In genomic region chr17:58658804-58659713, GRCh38 we compare ENCODE assay signal across 8 cellular contexts. TPM values are rescaled to one million over a fixed set of nuclear protein-coding genes. Genes with fewer than 3 reads are reported as not detected.
DNase-seq lines count a peak whose midpoint lies in the region; TF ChIP-seq lines count a peak whose summit lies in the region.

No MANE protein-coding gene starts in this region.

- TF ChIP-seq CTCF in GM20000 (IDR thresholded peaks at IDR 0.05; ENCODE audit: extremely low read depth, missing control alignments), result no peak

- H3K27me3 ChIP-seq in NT2/D1 (ENCODE audit: insufficient read depth, insufficient read length) (no peaks in the 10 kb centered on the region), mononuclear cell (ENCODE audit: insufficient read depth, low read length) (no peaks in the 10 kb centered on the region)

- peak overlapping the region; percentile 73 for H3K9ac ChIP-seq in NT2/D1 (ENCODE audit: insufficient read length, low read depth)

- H3K27ac ChIP-seq in epithelial cell of prostate, result peak overlapping the region; percentile 79

- H3K4me3 ChIP-seq in NT2/D1 (ENCODE audit: insufficient read length, low read depth), result no peak overlapping the region
- H3K4me3 ChIP-seq in mononuclear cell (ENCODE audit: low read length), result peak overlapping the region; percentile 29

- H3K36me3 ChIP-seq in NT2/D1 (ENCODE audit: insufficient read depth, insufficient read length, low read length), result no peaks in the 10 kb centered on the region

- DNase-seq in CMK (ENCODE audit: low read depth) (peak; percentile 85), GM20000 (ENCODE audit: low spot score) (peak; percentile 84), HUDEP-2 (lab: John Stamatoyannopoulos, UW; ENCODE audit: unreplicated experiment in 76 of 76) (peak in 75 of 76 experiments; percentile 13 to 97 (median 78)), NT2/D1 (ENCODE audit: low read depth, low spot score) (peak; percentile 78), activated T-cell treated with anti-CD3 and anti-CD28 coated beads for 1 hour (ENCODE audit: low read depth) (peak; percentile 51), epithelial cell of prostate (ENCODE audit: low read depth, low spot score) (peak; percentile 98)
- peak; percentile 30 to 41 for DNase-seq in stimulated activated CD8-positive, alpha-beta memory T cell treated with anti-CD3 and anti-CD28 coated beads, Interleukin-2, amount 100 ng/mL, for 1 hour (ENCODE audit: low read depth in 2 of 2)

- H3K4me1 ChIP-seq in NT2/D1 (ENCODE audit: insufficient read depth, insufficient read length) (no peaks in the 10 kb centered on the region), mononuclear cell (ENCODE audit: insufficient read depth, low read length) (peaks cover 11% of the 10 kb centered on the region)

- H3K9me3 ChIP-seq in NT2/D1 (ENCODE audit: insufficient read depth, low read length), result peaks cover 4% of the 10 kb centered on the region; the same call in 1 of the 2 replicates
- no peaks in the 10 kb centered on the region for H3K9me3 ChIP-seq in mononuclear cell (ENCODE audit: low read depth, low read length)

RNA-seq across cellular contexts. Expression of gene TEX14, which starts 32.8 kb away (rescaled TPM):
- total RNA-seq in mononuclear cell, result 0.31 TPM

RNA-seq across cellular contexts. Expression of gene RAD51C, which starts 33.3 kb away (rescaled TPM):
- total RNA-seq in mononuclear cell, result 9.1 TPM

Comparison
In these comparisons a context has a peak if more than half of its experiments do, and no peak if none do; other contexts are left out.
1. DNase-seq: peak in every context shown above with its lines; median percentile 98 in epithelial cell of prostate; 85 in CMK; 84 in GM20000; 78 in HUDEP-2; 78 in NT2/D1; 51 in activated T-cell treated with anti-CD3 and anti-CD28 coated beads for 1 hour; 36 in stimulated activated CD8-positive, alpha-beta memory T cell treated with anti-CD3 and anti-CD28 coated beads, Interleukin-2, amount 100 ng/mL, for 1 hour.